10 cellular contexts compared by ENCODE assay signal in the genomic region with DNA sequence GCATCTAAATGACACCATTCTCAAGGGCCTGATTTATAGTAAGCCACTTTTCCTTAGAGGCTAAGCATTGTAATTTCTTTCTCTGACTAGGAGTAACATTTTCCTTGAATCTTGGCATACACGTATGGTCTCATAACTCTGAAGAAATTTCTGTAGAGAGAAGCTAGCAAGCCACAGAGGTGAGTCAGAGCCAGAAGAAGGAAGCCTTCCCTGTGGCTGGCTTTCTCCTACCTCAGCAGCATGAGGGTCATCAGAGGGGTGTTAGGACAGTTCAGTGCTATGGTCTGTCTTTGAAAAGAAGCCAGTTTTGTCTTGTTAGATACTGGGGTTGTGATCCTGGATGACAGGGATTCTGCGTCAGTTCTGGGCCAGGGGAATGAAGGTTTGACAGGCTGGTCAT. TPM values are rescaled to one million over a fixed set of nuclear protein-coding genes. Genes with fewer than 3 reads are reported as not detected.
DNase-seq lines count a peak whose midpoint lies in the region; ATAC-seq and TF ChIP-seq lines count a peak whose summit lies in the region.
"Had no signal": no experiment of that assay in that cellular context is flagged by ENCODE, and none has a peak within 500 bp of the region (broad histone marks: within the 10 kb centered on the region; RNA-seq: fewer than 3 reads in every experiment).

No MANE protein-coding gene starts in this region.

- H3K36me3 Mint-ChIP-seq in brain (peaks cover 7% of the 10 kb centered on the region), natural killer cell (no peaks in the 10 kb centered on the region)

- H3K27ac Mint-ChIP-seq in brain = peak overlapping the region in 3 of 5 experiments; percentile 39 to 80 (median 62)
- H3K27ac Mint-ChIP-seq in natural killer cell = peak overlapping the region in 1 of 2 donors; percentile 60

- H3K27me3 Mint-ChIP-seq in brain (peaks cover 11% of the 10 kb centered on the region), natural killer cell (ENCODE audit: low read depth in 2 of 2) (peaks cover 0 to 7% of the 10 kb centered on the region in 2 donors)

- H3K36me3 ChIP-seq in BLaER1 treated with 17β-estradiol and CSF1 and Interleukin-3, amounts not matched to agents 10 nM and 100 nM = peaks cover 0 to 13% (median 9%) of the 10 kb centered on the region in 11 experiments; a peak in 13 of 22 replicates
- H3K36me3 ChIP-seq in MG63 = no peaks in the 10 kb centered on the region

- ATAC-seq in natural killer cell (no peak), HG03039 (IDR thresholded peaks at IDR 0.05; ENCODE audit: unreplicated experiment) (no peak), HG02938 (IDR thresholded peaks at IDR 0.05; ENCODE audit: unreplicated experiment) (no peak), GM19351 (IDR thresholded peaks at IDR 0.05; ENCODE audit: unreplicated experiment) (no peak)

- H3K4me1 ChIP-seq in BLaER1 treated with 17β-estradiol and CSF1 and Interleukin-3, amounts not matched to agents 10 nM and 100 nM = peaks cover 46 to 80% (median 53%) of the 10 kb centered on the region in 10 experiments

- peak overlapping the region in 9 of 11 experiments; percentile 8 to 97 (median 94); a peak in 15 of 22 replicates for H3K4me2 ChIP-seq in BLaER1 treated with 17β-estradiol and CSF1 and Interleukin-3, amounts not matched to agents 10 nM and 100 nM

- TF ChIP-seq CTCF in brain (conservative IDR thresholded peaks at IDR 0.05) (no peak), natural killer cell (IDR thresholded peaks at IDR 0.05) (no peak)

- intact Hi-C loops in natural killer cell (cut with micrococcal nuclease) = loop anchor here (5.0 to 10.0 kb wide), 2 partner anchors 421 to 579 kb away; a partner anchor contains a TSS

- H3K9me3 ChIP-seq in BLaER1 treated with 17β-estradiol and CSF1 and Interleukin-3, amounts not matched to agents 10 nM and 100 nM (replicated peaks in 1 of 11) = no peaks in the 10 kb centered on the region
- no peaks in the 10 kb centered on the region for H3K9me3 ChIP-seq in MG63

- H3K9ac ChIP-seq in BLaER1 treated with 17β-estradiol and CSF1 and Interleukin-3, amounts not matched to agents 10 nM and 100 nM = peak overlapping the region in 2 of 11 experiments; percentile 23; a peak in 2 of 22 replicates

- DNase-seq in MG63 (peak; percentile 78), natural killer cell (no peak), cerebellar nuclear complex (lab: John Stamatoyannopoulos, UW) (no peak)
- DNase-seq: SHP77 treated with DMSO at 0.1 percent for 48 hours had no signal

- peak overlapping the region in 4 of 11 experiments; percentile 54 to 68 (median 61); a peak in 5 of 22 replicates for H3K27ac ChIP-seq in BLaER1 treated with 17β-estradiol and CSF1 and Interleukin-3, amounts not matched to agents 10 nM and 100 nM

- no peaks in the 10 kb centered on the region for H3K27me3 ChIP-seq in BLaER1 treated with 17β-estradiol and CSF1 and Interleukin-3, amounts not matched to agents 10 nM and 100 nM
- no peaks in the 10 kb centered on the region for H3K27me3 ChIP-seq in MG63

- H3K9me3 Mint-ChIP-seq in brain (peaks cover 0 to 2% (median 0%) of the 10 kb centered on the region in 5 experiments), natural killer cell (no peaks in the 10 kb centered on the region)

- H4K20me1 ChIP-seq in BLaER1 treated with 17β-estradiol and CSF1 and Interleukin-3, amounts not matched to agents 10 nM and 100 nM = peaks cover 0 to 72% (median 34%) of the 10 kb centered on the region in 11 experiments; a peak in 15 of 22 replicates

- H3K4me1 Mint-ChIP-seq in brain (peaks cover 78% of the 10 kb centered on the region), natural killer cell (peaks cover 49 to 74% of the 10 kb centered on the region in 2 donors)

- H3K4me3 Mint-ChIP-seq in brain (peak overlapping the region in 4 of 5 experiments; percentile 21 to 90 (median 49)), natural killer cell (peak overlapping the region; percentile 56)

- no peak overlapping the region for H3K4me3 ChIP-seq in BLaER1 treated with 17β-estradiol and CSF1 and Interleukin-3, amounts not matched to agents 10 nM and 100 nM
- H3K4me3 ChIP-seq in MG63 = no peak overlapping the region
- H3K4me3 ChIP-seq: skin epidermis had no signal

RNA-seq across cellular contexts. Expression of a gene that starts 3.2 kb away (rescaled TPM):
- 5.8 and 31.5 TPM in 2 replicates for total RNA-seq in MG63 (2014; rRNA removed; shearing (Covaris generic); ENCODE audit: low replicate concordance)
- polyA plus RNA-seq in brain (ENCODE audit: insufficient read depth, low read depth, low replicate concordance) = 13.2 TPM
- 10 to 100 TPM in 1 of 3 donors, 1 to 10 TPM in 2; 8.5 to 10.5 (median 9.3) TPM for total RNA-seq in natural killer cell

RNA-seq across cellular contexts. Expression of a gene that starts 35.8 kb away (rescaled TPM):
- total RNA-seq in MG63 (2014; rRNA removed; shearing (Covaris generic); ENCODE audit: low replicate concordance) = 18.0 and 18.4 TPM in 2 replicates
- polyA plus RNA-seq in brain (ENCODE audit: insufficient read depth, low read depth, low replicate concordance) = 27.5 TPM
- total RNA-seq in natural killer cell = 10 to 100 TPM in 2 of 3 donors, 1 to 10 TPM in 1; 9.9 to 16.7 (median 16.4) TPM
